Comparison of ENCODE assay signal across 10 cellular contexts in the genomic region with DNA sequence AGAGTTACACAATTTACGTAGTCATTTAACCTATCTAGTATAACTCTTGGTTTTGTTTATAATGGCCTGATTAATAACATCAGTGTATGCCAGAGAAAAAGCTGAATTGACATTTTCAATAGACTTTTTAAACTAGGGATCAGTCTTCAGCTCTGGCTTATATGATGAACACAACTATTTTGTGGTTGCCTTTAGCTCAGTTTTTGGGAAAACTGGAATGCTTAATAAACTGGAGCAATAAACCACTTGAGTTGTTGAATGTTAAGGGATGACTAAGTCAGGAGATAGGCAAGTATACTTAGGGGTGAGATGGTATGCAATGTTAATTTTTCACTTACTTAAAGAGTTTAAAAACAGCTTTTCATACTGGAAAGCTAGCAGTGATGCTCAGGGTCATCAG. TPM values are rescaled to one million over a fixed set of nuclear protein-coding genes. Genes with fewer than 3 reads are reported as not detected.
DNase-seq lines count a peak whose midpoint lies in the region; ATAC-seq and TF ChIP-seq lines count a peak whose summit lies in the region.
"Had no signal": no experiment of that assay in that cellular context is flagged by ENCODE, and none has a peak within 500 bp of the region (broad histone marks: within the 10 kb centered on the region; RNA-seq: fewer than 3 reads in every experiment).

No MANE protein-coding gene starts in this region.

- peaks cover 0 to 4% (median 0%) of the 10 kb centered on the region in 5 experiments for H3K9me3 Mint-ChIP-seq in brain

- H3K9me3 ChIP-seq in HUES64 (ENCODE audit: insufficient read depth, low read depth, low read length) (no peaks in the 10 kb centered on the region), muscle layer of duodenum (ENCODE audit: control insufficient read depth in 1 of 2, low read length in 2 of 2) (no peaks in the 10 kb centered on the region)

- H3K27ac Mint-ChIP-seq in brain, result peak overlapping the region in 1 of 5 experiments; percentile 75

- H3K4me3 ChIP-seq in BJ (ENCODE audit: low read depth, low read length) (no peak overlapping the region), HUES64 (ENCODE audit: low read length) (0 out of 2 replicates have a peak overlapping the region, but pooled peaks have one; percentile 90), muscle layer of duodenum (ENCODE audit: low read depth in 1 of 2, low read length in 2 of 2) (peak overlapping the region in 1 of 2 donors; percentile 37)

- H3K4me1 ChIP-seq in HUES64 (ENCODE audit: insufficient read depth, low read length) (peaks cover 12% of the 10 kb centered on the region), muscle layer of duodenum (ENCODE audit: control insufficient read depth in 1 of 2, insufficient read depth in 2 of 2, low read length in 2 of 2) (peaks cover 0 to 4% of the 10 kb centered on the region in 2 donors)

- WGBS in HUES64, result 80% methylated on average over 1 of the region's 1 CpG

- H3K4me3 Mint-ChIP-seq in brain, result peak overlapping the region; percentile 61 to 90 (median 70)

- peaks cover 46% of the 10 kb centered on the region for H3K4me1 Mint-ChIP-seq in brain

- CTCF ChIA-PET in BJ (lab: Yijun Ruan, JAX), result interaction anchor here (0.7 to 3.1 kb wide), 4 partner anchors 47 to 64 kb away, joined by 3 to 20 read pairs (median 4); no protein-coding TSS in a partner anchor

- POLR2A ChIA-PET in BJ (lab: Charles Lee), result interaction anchor here (0.9 to 1.6 kb wide), 3 partner anchors 34 to 209 kb away, joined by 3 to 9 read pairs (median 4); no protein-coding TSS in a partner anchor

- DNase-seq in BJ (ENCODE audit: low read depth) (peak; percentile 73), NCI-H1930 (lab: John Stamatoyannopoulos, UW) (no peak), NCI-H1436 treated with DMSO at 0.1 percent for 48 hours (lab: John Stamatoyannopoulos, UW) (no peak), cardiac septum (ENCODE audit: low spot score) (no peak), left lobe of liver (ENCODE audit: low spot score) (no peak)
- DNase-seq: anterior cingulate cortex, T1000 had no signal

- H3K36me3 Mint-ChIP-seq in brain, result no peaks in the 10 kb centered on the region

- H3K27ac ChIP-seq in HUES64 (ENCODE audit: low read depth, low read length) (no peak overlapping the region), muscle layer of duodenum (ENCODE audit: low read length) (peak overlapping the region; percentile 64)

- no peaks in the 10 kb centered on the region for H3K36me3 ChIP-seq in BJ (ENCODE audit: control insufficient read depth, insufficient read depth, low read length)
- H3K36me3 ChIP-seq in HUES64 (ENCODE audit: insufficient read depth, low read length), result no peaks in the 10 kb centered on the region
- H3K36me3 ChIP-seq in muscle layer of duodenum (ENCODE audit: control insufficient read depth in 1 of 2, insufficient read depth in 2 of 2, low read length in 2 of 2), result no peaks in the 10 kb centered on the region

- H3K27me3 ChIP-seq in BJ (ENCODE audit: control insufficient read depth, insufficient read depth, low read length), result peaks cover 2% of the 10 kb centered on the region; the same call in 1 of the 2 replicates
- H3K27me3 ChIP-seq in HUES64 (ENCODE audit: insufficient read depth, low read length), result peaks cover 22% of the 10 kb centered on the region
- no peaks in the 10 kb centered on the region for H3K27me3 ChIP-seq in muscle layer of duodenum (ENCODE audit: low read depth, low read length)

- peaks cover 20% of the 10 kb centered on the region for H3K27me3 Mint-ChIP-seq in brain

- intact Hi-C loops in cardiac septum (cut with DNase I), result loop anchor here (5.0 kb wide), 1 partner anchor 76 kb away; the partner anchor contains the start of gene RBM26

- no peak for ATAC-seq in left lobe of liver

- H3K9ac ChIP-seq in HUES64 (ENCODE audit: low read depth, low read length), result no peak overlapping the region

- TF ChIP-seq CTCF in BJ (IDR thresholded peaks at IDR 0.05; ENCODE audit: insufficient read depth, low read depth, low read length), result no peak
- no peak for TF ChIP-seq CTCF in brain (conservative IDR thresholded peaks at IDR 0.05)

RNA-seq across cellular contexts. Expression of gene NDFIP2, which starts 2.3 kb away (rescaled TPM):
- 53.8 and 71.5 TPM in 2 replicates for polyA plus RNA-seq in BJ (2011; rRNA removed)
- 40.7 and 61.8 TPM in 2 replicates for polyA minus RNA-seq in BJ (2011; rRNA and poly(A)+ RNA removed)
- polyA plus RNA-seq in HUES64 (2013, experiment 1 of 2), result 18.6 TPM
- 18.6 TPM for polyA plus RNA-seq in HUES64 (2013, experiment 2 of 2)
- 14.8 TPM for polyA plus RNA-seq in brain (ENCODE audit: insufficient read depth, low read depth, low replicate concordance)
- 26.9 TPM for total RNA-seq in cardiac septum
- total RNA-seq in left lobe of liver, result 27.8 TPM
